In the genomic region with DNA sequence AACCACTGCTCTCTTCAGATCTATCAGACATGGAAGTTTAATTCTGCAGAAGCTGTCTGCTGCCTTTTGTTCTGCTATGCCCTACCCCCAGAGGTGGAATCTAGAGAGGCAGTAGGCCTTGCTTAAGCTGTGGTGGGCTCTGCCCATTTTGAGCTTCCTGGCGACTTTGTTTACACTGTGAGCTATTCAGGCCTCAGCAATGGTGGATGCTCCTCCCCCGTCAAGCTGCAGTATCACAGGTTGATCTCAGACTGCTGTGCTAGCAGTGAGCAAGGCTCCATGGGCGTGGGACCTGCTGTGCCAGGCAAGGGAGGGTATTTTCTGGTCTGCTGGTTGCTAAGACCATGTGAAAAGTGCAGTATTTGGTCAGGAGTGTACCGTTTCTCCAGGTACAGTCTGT, we compare ENCODE assay signal across 34 cellular contexts. TPM values are rescaled to one million over a fixed set of nuclear protein-coding genes. Genes with fewer than 3 reads are reported as not detected.
A peak's percentile ranks its signal among the peaks of the same experiment; 100 is the strongest.
DNase-seq lines count a peak whose midpoint lies in the region; ATAC-seq and TF ChIP-seq lines count a peak whose summit lies in the region.
"Had no signal": no experiment of that assay in that cellular context is flagged by ENCODE, and none has a peak within 500 bp of the region (broad histone marks: within the 10 kb centered on the region; RNA-seq: fewer than 3 reads in every experiment).

No MANE protein-coding gene starts in this region.

- H3K9me3 ChIP-seq in SK-N-SH (no peaks in the 10 kb centered on the region), osteoblast (ENCODE audit: low read depth, low read length) (no peaks in the 10 kb centered on the region)
- H3K9me3 ChIP-seq: left lung, Peyer's patch had no signal

- H3K4me2 ChIP-seq in SK-N-SH, result no peak overlapping the region
- no peak overlapping the region for H3K4me2 ChIP-seq in osteoblast (ENCODE audit: insufficient read depth, low read length)

- ATAC-seq in SK-N-SH treated with all-trans-retinoic acid at 6 μM for 48 hours (no peak), HG02938 (IDR thresholded peaks at IDR 0.05; ENCODE audit: unreplicated experiment) (no peak)
- ATAC-seq: left lung; stimulated activated naive B cell treated with anti-CD40 and anti-IgM and Interleukin-4, amounts not matched to agents 10 μg/mL and 1 μg/mL and 100 μg/mL, for 72 hours; T-cell had no signal

- TF ChIP-seq RAD21 in SK-N-SH (IDR thresholded peaks at IDR 0.05; ENCODE audit: low read length), result no peak

- no peaks in the 10 kb centered on the region for H3K4me1 ChIP-seq in SK-N-SH (ENCODE audit: control insufficient read depth in 1 of 2, insufficient read depth in 2 of 2, low read depth in 1 of 2, low read length in 1 of 2)
- H3K4me1 ChIP-seq in osteoblast (ENCODE audit: insufficient read depth, low read length), result no peaks in the 10 kb centered on the region
- H3K4me1 ChIP-seq: left lung, parathyroid adenoma, Peyer's patch had no signal

- TF ChIP-seq EP300 in SK-N-SH (IDR thresholded peaks at IDR 0.05; ENCODE audit: borderline replicate concordance in 1 of 2, low read depth in 1 of 2, low read length in 1 of 2), result no peak

- H3K27ac ChIP-seq in SK-N-SH (ENCODE audit: low read depth in 2 of 2, low read length in 1 of 2) (no peak overlapping the region), osteoblast (ENCODE audit: low read depth, low read length) (no peak overlapping the region)
- H3K27ac ChIP-seq: HL-60, left lung, parathyroid adenoma, Peyer's patch had no signal

- H3K4me3 ChIP-seq in SK-N-SH (ENCODE audit: low read depth in 2 of 2, low read length in 1 of 2) (no peak overlapping the region), choroid plexus epithelial cell (ENCODE audit: low read depth, low read length) (no peak overlapping the region), osteoblast (ENCODE audit: insufficient read depth, low read length) (no peak overlapping the region)
- H3K4me3 ChIP-seq: left lung, Peyer's patch had no signal

- TF ChIP-seq CTCF in SK-N-SH (IDR thresholded peaks at IDR 0.05) (no peak), choroid plexus epithelial cell (conservative IDR thresholded peaks at IDR 0.05; ENCODE audit: low read depth, low read length) (no peak), osteoblast (IDR thresholded peaks at IDR 0.05; ENCODE audit: extremely low read depth, low read depth, low read length) (no peak)

- 38% methylated on average over 4 of the region's 4 CpGs for WGBS in SK-N-SH (ENCODE audit: low lambda C conversion rate)

- H4K20me1 ChIP-seq in SK-N-SH (ENCODE audit: insufficient read depth) (no peaks in the 10 kb centered on the region), osteoblast (ENCODE audit: insufficient read depth, low read length) (no peaks in the 10 kb centered on the region)

- CTCF ChIA-PET in SK-N-SH (lab: Yijun Ruan, JAX), result interaction anchor here (0.6 to 3.8 kb wide), 3 partner anchors 78 to 484 kb away, joined by 3 to 18 read pairs (median 7); no protein-coding TSS in a partner anchor

- H3K9me2 ChIP-seq in SK-N-SH, result no peaks in the 10 kb centered on the region

- no peaks in the 10 kb centered on the region for H3K79me2 ChIP-seq in SK-N-SH (ENCODE audit: insufficient read depth)
- no peaks in the 10 kb centered on the region for H3K79me2 ChIP-seq in osteoblast (ENCODE audit: insufficient read depth, low read length)
- H3K79me2 ChIP-seq: parathyroid adenoma had no signal

- no peaks in the 10 kb centered on the region for H3K36me3 ChIP-seq in SK-N-SH (replicated peaks in 1 of 2; ENCODE audit: control insufficient read depth in 1 of 2, insufficient read depth in 2 of 2, low read length in 1 of 2)
- H3K36me3 ChIP-seq in osteoblast (ENCODE audit: insufficient read depth, low read length), result no peaks in the 10 kb centered on the region
- H3K36me3 ChIP-seq: left lung, Peyer's patch had no signal

- H3F3A ChIP-seq in SK-N-SH (replicated peaks; ENCODE audit: insufficient read depth), result no peaks in the 10 kb centered on the region

- DNase-seq in SK-N-SH (no peak), HT1080 (ENCODE audit: low read depth) (peak; percentile 28), choroid plexus epithelial cell (ENCODE audit: low read depth) (peak; percentile 25), osteoblast (ENCODE audit: insufficient read length, low spot score, missing footprints) (no peak), NCI-H2107 treated with DMSO at 0.1 percent for 48 hours (lab: John Stamatoyannopoulos, UW; ENCODE audit: unreplicated experiment) (no peak), T1000 (lab: John Stamatoyannopoulos, UW) (no peak)
- DNase-seq: ACHN; activated B cell treated with CpG ODN at 0.5 μM for 24 hours; activated CD4-positive, alpha-beta T cell treated with anti-CD3 and anti-CD28 coated beads, Interleukin-2, amount 50 U/mL, for 1 hour; activated effector memory CD4-positive, alpha-beta T cell treated with anti-CD3 and anti-CD28 coated beads, Interleukin-2, amount 50 U/mL, for 16 hours; activated naive CD8-positive, alpha-beta T cell treated with anti-CD3 and anti-CD28 coated beads for 36 hours; activated T-cell treated with anti-CD3 and anti-CD28 coated beads, Interleukin-2, amount 50 U/mL, for 24 hours; anterior cingulate cortex; CD4-positive, alpha-beta memory T cell; DMS 273 treated with DMSO at 0.1 percent for 48 hours; effector CD4-positive, alpha-beta T cell; erythroblast; hypothalamus; immature natural killer cell; left lung; mesenchymal stem cell; NCI-H1694 treated with DMSO at 0.1 percent for 48 hours; NCI-H2171 treated with DMSO at 0.1 percent for 48 hours; NCI-H524; Peyer's patch; SIG-M5; small intestine; stimulated activated naive B cell treated with anti-CD40 and anti-IgM and Interleukin-4, amounts not matched to agents 10 μg/mL and 1 μg/mL and 100 μg/mL, for 72 hours; substantia nigra; T-cell had no signal

- no peak overlapping the region for H3K9ac ChIP-seq in SK-N-SH
- H3K9ac ChIP-seq: parathyroid adenoma had no signal

- peak overlapping the region; percentile 32; the same call in 1 of the 2 replicates for H2AFZ ChIP-seq in SK-N-SH (ENCODE audit: low read depth)
- peak overlapping the region; percentile 83 for H2AFZ ChIP-seq in osteoblast (ENCODE audit: low read length)
- H2AFZ ChIP-seq: parathyroid adenoma had no signal

- H3K27me3 ChIP-seq in SK-N-SH (ENCODE audit: insufficient read depth) (no peaks in the 10 kb centered on the region), osteoblast (ENCODE audit: insufficient read depth, low read length) (no peaks in the 10 kb centered on the region)
- H3K27me3 ChIP-seq: left lung, Peyer's patch had no signal

- POLR2A ChIA-PET in SK-N-SH (lab: Yijun Ruan, JAX), result no interaction called here

TF ChIP-seq in SK-N-SH, 30 proteins besides CTCF, POLR2A, EP300 and RAD21:
- no peak for TF ChIP-seq FOXM1 (IDR thresholded peaks at IDR 0.05; ENCODE audit: low read depth)

TF ChIP-seq in SK-N-SH treated with all-trans-retinoic acid at 6 μM for 48 hours, 23 proteins besides CTCF, POLR2A, EP300 and RAD21:
- TF ChIP-seq, protein P1, sequence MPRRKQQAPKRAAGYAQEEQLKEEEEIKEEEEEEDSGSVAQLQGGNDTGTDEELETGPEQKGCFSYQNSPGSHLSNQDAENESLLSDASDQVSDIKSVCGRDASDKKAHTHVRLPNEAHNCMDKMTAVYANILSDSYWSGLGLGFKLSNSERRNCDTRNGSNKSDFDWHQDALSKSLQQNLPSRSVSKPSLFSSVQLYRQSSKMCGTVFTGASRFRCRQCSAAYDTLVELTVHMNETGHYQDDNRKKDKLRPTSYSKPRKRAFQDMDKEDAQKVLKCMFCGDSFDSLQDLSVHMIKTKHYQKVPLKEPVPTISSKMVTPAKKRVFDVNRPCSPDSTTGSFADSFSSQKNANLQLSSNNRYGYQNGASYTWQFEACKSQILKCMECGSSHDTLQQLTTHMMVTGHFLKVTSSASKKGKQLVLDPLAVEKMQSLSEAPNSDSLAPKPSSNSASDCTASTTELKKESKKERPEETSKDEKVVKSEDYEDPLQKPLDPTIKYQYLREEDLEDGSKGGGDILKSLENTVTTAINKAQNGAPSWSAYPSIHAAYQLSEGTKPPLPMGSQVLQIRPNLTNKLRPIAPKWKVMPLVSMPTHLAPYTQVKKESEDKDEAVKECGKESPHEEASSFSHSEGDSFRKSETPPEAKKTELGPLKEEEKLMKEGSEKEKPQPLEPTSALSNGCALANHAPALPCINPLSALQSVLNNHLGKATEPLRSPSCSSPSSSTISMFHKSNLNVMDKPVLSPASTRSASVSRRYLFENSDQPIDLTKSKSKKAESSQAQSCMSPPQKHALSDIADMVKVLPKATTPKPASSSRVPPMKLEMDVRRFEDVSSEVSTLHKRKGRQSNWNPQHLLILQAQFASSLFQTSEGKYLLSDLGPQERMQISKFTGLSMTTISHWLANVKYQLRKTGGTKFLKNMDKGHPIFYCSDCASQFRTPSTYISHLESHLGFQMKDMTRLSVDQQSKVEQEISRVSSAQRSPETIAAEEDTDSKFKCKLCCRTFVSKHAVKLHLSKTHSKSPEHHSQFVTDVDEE (CRISPR knock-in tag; IDR thresholded peaks at IDR 0.05), result no peak
- TF ChIP-seq PPARA (CRISPR knock-in tag; IDR thresholded peaks at IDR 0.05; ENCODE audit: borderline replicate concordance) (no peak), TCF4 (CRISPR knock-in tag; IDR thresholded peaks at IDR 0.05; ENCODE audit: borderline replicate concordance) (no peak), ZFP30 (CRISPR knock-in tag; IDR thresholded peaks at IDR 0.05) (no peak), GLIS3 (CRISPR knock-in tag; IDR thresholded peaks at IDR 0.05) (no peak), ZC3H10 (CRISPR knock-in tag; IDR thresholded peaks at IDR 0.05) (no peak), CSDC2 (CRISPR knock-in tag; IDR thresholded peaks at IDR 0.05) (no peak), ESRRG (CRISPR knock-in tag; IDR thresholded peaks at IDR 0.05) (no peak), ZNF70 (CRISPR knock-in tag; IDR thresholded peaks at IDR 0.05) (no peak), ZNF565 (CRISPR knock-in tag; conservative IDR thresholded peaks at IDR 0.05; ENCODE audit: low read depth) (no peak)

RNA-seq across cellular contexts. Expression of gene CDK14, which starts 45.1 kb away (rescaled TPM):
- 13.9 and 15.6 TPM in 2 replicates for polyA plus RNA-seq in SK-N-SH (2012; rRNA removed)
- 21.5 and 23.1 TPM in 2 replicates for polyA plus RNA-seq in SK-N-SH (2012; cell fraction: cytosol; rRNA removed)
- polyA plus RNA-seq in SK-N-SH (2012; cell fraction: nucleus; rRNA removed), result 7.3 and 13.4 TPM in 2 replicates
- total RNA-seq in HT1080 (2014; rRNA removed; shearing (Covaris generic)), result 6.9 and 8.1 TPM in 2 replicates
- polyA plus RNA-seq in HT1080 (2015; cell fraction: cytosol; rRNA removed), result 8.1 and 9.3 TPM in 2 replicates
- polyA plus RNA-seq in HT1080 (2015; cell fraction: nucleus; rRNA removed), result 5.4 and 5.9 TPM in 2 replicates
- total RNA-seq in osteoblast, result 39.1 and 54.8 TPM in 2 replicates

Comparison
In these comparisons a context has a peak if more than half of its experiments do, and no peak if none do; other contexts are left out.
1. DNase-seq: peak in HT1080 (single experiment) and choroid plexus epithelial cell (single experiment); none in SK-N-SH (single experiment), osteoblast (single experiment), NCI-H2107 treated with DMSO at 0.1 percent for 48 hours (single experiment) and T1000 (single experiment).